ENCODE assay signal across 8 cellular contexts in the genomic region with DNA sequence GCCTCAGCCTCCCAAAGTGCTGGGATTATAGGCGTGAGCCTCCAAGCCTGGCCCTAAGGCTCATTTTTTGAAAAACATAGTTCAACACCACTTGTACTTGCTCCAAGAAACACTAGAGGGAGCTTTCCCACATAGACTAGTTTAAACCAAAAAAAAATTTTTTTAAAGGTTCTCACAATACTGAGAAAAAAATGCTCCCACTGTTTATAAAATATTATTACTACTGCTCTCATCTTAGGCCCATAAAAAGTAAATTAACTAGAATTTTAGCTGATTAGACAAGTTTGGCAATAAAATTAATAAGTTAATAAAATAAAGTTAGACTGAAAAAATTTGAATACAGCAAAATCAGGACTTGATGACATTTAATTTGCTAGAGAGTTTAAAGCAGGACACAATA.
DNase-seq lines count a peak whose midpoint lies in the region; ATAC-seq and TF ChIP-seq lines count a peak whose summit lies in the region.

No MANE protein-coding gene starts in this region.

- H4K20me1 ChIP-seq in GM23248 (ENCODE audit: insufficient read depth) (no peaks in the 10 kb centered on the region), KMS-11 (ENCODE audit: insufficient read depth) (no peaks in the 10 kb centered on the region)

- H3K79me2 ChIP-seq in GM23248 (ENCODE audit: insufficient read depth): peaks cover 6% of the 10 kb centered on the region; the same call in 1 of the 2 replicates
- H3K79me2 ChIP-seq in KMS-11 (ENCODE audit: insufficient read depth, low read depth): no peaks in the 10 kb centered on the region

- peaks cover 11% of the 10 kb centered on the region for H3F3A ChIP-seq in GM23248 (ENCODE audit: insufficient read depth)

- H3K4me3 ChIP-seq in GM23248 (no peak overlapping the region), KMS-11 (IDR thresholded peaks at IDR 0.05; ENCODE audit: insufficient read depth, low read depth, low read length) (no peak overlapping the region)

- H3K36me3 ChIP-seq in GM23248 (ENCODE audit: low read depth) (no peaks in the 10 kb centered on the region), KMS-11 (ENCODE audit: insufficient read depth) (no peaks in the 10 kb centered on the region)

- in situ Hi-C loops in GM23248 (cut with MboI): loop anchor here (10.0 kb wide), 1 partner anchor 182 kb away; no protein-coding TSS in a partner anchor

- H3K4me2 ChIP-seq in GM23248 (ENCODE audit: unreplicated experiment) (no peak overlapping the region), KMS-11 (no peak overlapping the region)

- H3K9ac ChIP-seq in GM23248 (no peak overlapping the region), KMS-11 (no peak overlapping the region)

- DNase-seq in SHP77 (lab: John Stamatoyannopoulos, UW) (peak; percentile 30 to 33), SHP77 treated with DMSO at 0.1 percent for 48 hours (lab: John Stamatoyannopoulos, UW) (no peak), GM23248 (peak; percentile 79), fibroblast of peridontal ligament (ENCODE audit: extremely low read depth) (peak; percentile 80), omental fat pad (ENCODE audit: low spot score) (no peak)
- no peak for DNase-seq in stimulated activated CD4-positive, alpha-beta T cell treated with anti-CD3 and anti-CD28 coated beads, Interleukin-2, amount 100 ng/mL, for 24 hours

- H3K9me2 ChIP-seq in GM23248 (ENCODE audit: insufficient read depth): no peaks in the 10 kb centered on the region

- H3K27ac ChIP-seq in GM23248: no peak overlapping the region
- no peak overlapping the region for H3K27ac ChIP-seq in KMS-11

- peaks cover 12% of the 10 kb centered on the region for H3K4me1 ChIP-seq in GM23248 (ENCODE audit: insufficient read depth)
- no peaks in the 10 kb centered on the region for H3K4me1 ChIP-seq in KMS-11 (ENCODE audit: low read depth, poor library complexity, severe bottlenecking)

- H3K27me3 ChIP-seq in GM23248 (replicated peaks; ENCODE audit: insufficient read depth) (no peaks in the 10 kb centered on the region), KMS-11 (ENCODE audit: insufficient read depth, low read depth) (no peaks in the 10 kb centered on the region)

- H3K9me3 ChIP-seq in GM23248 (ENCODE audit: low read depth): no peaks in the 10 kb centered on the region

- WGBS in GM23248 (ENCODE audit: low coverage in 1 of 2, low lambda C conversion rate in 2 of 2, missing lambda C conversion rate in 2 of 2), 2 experiments: 7 to 17% methylated on average over 1 of the region's 1 CpG

- ATAC-seq in SK-N-SH treated with all-trans-retinoic acid at 6 μM for 48 hours: peak; percentile 77
- peak; percentile 71 for ATAC-seq in omental fat pad (ENCODE audit: low FRiP score)

- peak; percentile 62 for TF ChIP-seq CTCF in KMS-11 (conservative IDR thresholded peaks at IDR 0.05; ENCODE audit: low read depth, low read length)
- peak in 1 of 3 donors; percentile 25 for TF ChIP-seq CTCF in omental fat pad (IDR thresholded peaks at IDR 0.05)

- H2AFZ ChIP-seq in GM23248 (no peak overlapping the region), KMS-11 (ENCODE audit: low read depth) (no peak overlapping the region)

TF ChIP-seq in SK-N-SH treated with all-trans-retinoic acid at 6 μM for 48 hours, 23 proteins besides CTCF, POLR2A, EP300 and RAD21:
- TF ChIP-seq, protein P1, sequence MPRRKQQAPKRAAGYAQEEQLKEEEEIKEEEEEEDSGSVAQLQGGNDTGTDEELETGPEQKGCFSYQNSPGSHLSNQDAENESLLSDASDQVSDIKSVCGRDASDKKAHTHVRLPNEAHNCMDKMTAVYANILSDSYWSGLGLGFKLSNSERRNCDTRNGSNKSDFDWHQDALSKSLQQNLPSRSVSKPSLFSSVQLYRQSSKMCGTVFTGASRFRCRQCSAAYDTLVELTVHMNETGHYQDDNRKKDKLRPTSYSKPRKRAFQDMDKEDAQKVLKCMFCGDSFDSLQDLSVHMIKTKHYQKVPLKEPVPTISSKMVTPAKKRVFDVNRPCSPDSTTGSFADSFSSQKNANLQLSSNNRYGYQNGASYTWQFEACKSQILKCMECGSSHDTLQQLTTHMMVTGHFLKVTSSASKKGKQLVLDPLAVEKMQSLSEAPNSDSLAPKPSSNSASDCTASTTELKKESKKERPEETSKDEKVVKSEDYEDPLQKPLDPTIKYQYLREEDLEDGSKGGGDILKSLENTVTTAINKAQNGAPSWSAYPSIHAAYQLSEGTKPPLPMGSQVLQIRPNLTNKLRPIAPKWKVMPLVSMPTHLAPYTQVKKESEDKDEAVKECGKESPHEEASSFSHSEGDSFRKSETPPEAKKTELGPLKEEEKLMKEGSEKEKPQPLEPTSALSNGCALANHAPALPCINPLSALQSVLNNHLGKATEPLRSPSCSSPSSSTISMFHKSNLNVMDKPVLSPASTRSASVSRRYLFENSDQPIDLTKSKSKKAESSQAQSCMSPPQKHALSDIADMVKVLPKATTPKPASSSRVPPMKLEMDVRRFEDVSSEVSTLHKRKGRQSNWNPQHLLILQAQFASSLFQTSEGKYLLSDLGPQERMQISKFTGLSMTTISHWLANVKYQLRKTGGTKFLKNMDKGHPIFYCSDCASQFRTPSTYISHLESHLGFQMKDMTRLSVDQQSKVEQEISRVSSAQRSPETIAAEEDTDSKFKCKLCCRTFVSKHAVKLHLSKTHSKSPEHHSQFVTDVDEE (CRISPR knock-in tag; IDR thresholded peaks at IDR 0.05): no peak
- TF ChIP-seq GLIS3 (CRISPR knock-in tag; IDR thresholded peaks at IDR 0.05) (no peak), RARB (CRISPR knock-in tag; IDR thresholded peaks at IDR 0.05) (no peak), ZFP3 (CRISPR knock-in tag; IDR thresholded peaks at IDR 0.05) (no peak), PPARA (CRISPR knock-in tag; IDR thresholded peaks at IDR 0.05; ENCODE audit: borderline replicate concordance) (no peak), OSR1 (CRISPR knock-in tag; IDR thresholded peaks at IDR 0.05) (no peak), SNAI2 (CRISPR knock-in tag; IDR thresholded peaks at IDR 0.05) (no peak)

Comparison
In these comparisons a context has a peak if more than half of its experiments do, and no peak if none do; other contexts are left out.
1. DNase-seq: peak in SHP77 (2 of 2), GM23248 (single experiment) and fibroblast of peridontal ligament (single experiment); none in SHP77 treated with DMSO at 0.1 percent for 48 hours (single experiment), omental fat pad (single experiment) and stimulated activated CD4-positive, alpha-beta T cell treated with anti-CD3 and anti-CD28 coated beads, Interleukin-2, amount 100 ng/mL, for 24 hours (0 of 2).